10 cellular contexts compared by ENCODE assay signal in genomic region chr22:44710474-44711235, GRCh38. TPM values are rescaled to one million over a fixed set of nuclear protein-coding genes. Genes with fewer than 3 reads are reported as not detected.
DNase-seq lines count a peak whose midpoint lies in the region; ATAC-seq and TF ChIP-seq lines count a peak whose summit lies in the region.
"Had no signal": no experiment of that assay in that cellular context is flagged by ENCODE, and none has a peak within 500 bp of the region (broad histone marks: within the 10 kb centered on the region; RNA-seq: fewer than 3 reads in every experiment).

No MANE protein-coding gene starts in this region.

- no peak for TF ChIP-seq RAD21 in liver (IDR thresholded peaks at IDR 0.05)

- peaks cover 26 to 55% (median 41%) of the 10 kb centered on the region in 4 donors for H3K4me1 ChIP-seq in liver (ENCODE audit: control insufficient read depth in 4 of 4, insufficient read depth in 4 of 4, low read length in 3 of 4)
- H3K4me1 ChIP-seq: left lung had no signal

- H3K9me3 Mint-ChIP-seq in activated CD8-positive, alpha-beta T cell treated with anti-CD3 and anti-CD28 coated beads for 36 hours: no peaks in the 10 kb centered on the region

- no peak overlapping the region for H3K9ac ChIP-seq in liver (ENCODE audit: low read depth in 1 of 2, low read length in 2 of 2)

- no peaks in the 10 kb centered on the region for H3K36me3 ChIP-seq in liver (ENCODE audit: control insufficient read depth in 4 of 4, insufficient read depth in 3 of 4, low read depth in 1 of 4, low read length in 3 of 4)
- H3K36me3 ChIP-seq: left lung had no signal

- POLR2A ChIA-PET in activated CD8-positive, alpha-beta T cell treated with anti-CD3 and anti-CD28 coated beads for 36 hours (lab: Charles Lee): no interaction called here

- no peaks in the 10 kb centered on the region for H3K9me3 ChIP-seq in liver (ENCODE audit: control insufficient read depth in 4 of 4, low read length in 3 of 4)
- H3K9me3 ChIP-seq: left lung had no signal

- H3K27ac ChIP-seq in liver (ENCODE audit: low read depth in 1 of 2, low read length in 2 of 2): peak overlapping the region; percentile 9 to 56
- H3K27ac ChIP-seq: left lung had no signal

- DNase-seq in stimulated activated naive CD4-positive, alpha-beta T cell treated with Interleukin-2 at 50 U/mL for 16 hours (lab: John Stamatoyannopoulos, UW): peak; percentile 15
- DNase-seq in stimulated activated naive CD4-positive, alpha-beta T cell (lab: John Stamatoyannopoulos, UW): no peak
- peak; percentile 86 for DNase-seq in activated CD8-positive, alpha-beta T cell treated with anti-CD3 and anti-CD28 coated beads for 36 hours
- no peak for DNase-seq in cardiac septum (ENCODE audit: low spot score)
- DNase-seq: left lung had no signal

- no peaks in the 10 kb centered on the region for H3K27me3 ChIP-seq in liver (ENCODE audit: control insufficient read depth in 4 of 4, insufficient read depth in 4 of 4, low read length in 3 of 4)
- H3K27me3 ChIP-seq: left lung had no signal

- no peak for TF ChIP-seq CTCF in activated CD8-positive, alpha-beta T cell treated with anti-CD3 and anti-CD28 coated beads for 36 hours (IDR thresholded peaks at IDR 0.05)
- TF ChIP-seq CTCF in liver (IDR thresholded peaks at IDR 0.05; ENCODE audit: low read depth, low read length, missing input control): no peak

- WGBS in liver: 46% methylated on average over 22 of the region's 22 CpGs

- intact Hi-C loops in activated CD8-positive, alpha-beta T cell treated with anti-CD3 and anti-CD28 coated beads for 36 hours (cut with micrococcal nuclease): no loop called here
- intact Hi-C loops in cardiac septum (cut with DNase I): no loop called here

- H3K4me1 Mint-ChIP-seq in activated CD8-positive, alpha-beta T cell treated with anti-CD3 and anti-CD28 coated beads for 36 hours (ENCODE audit: low read depth): peaks cover 43% of the 10 kb centered on the region

- CTCF ChIA-PET in activated CD8-positive, alpha-beta T cell treated with anti-CD3 and anti-CD28 coated beads for 36 hours (lab: Charles Lee): no interaction called here

- peak overlapping the region; percentile 64 for H3K4me3 Mint-ChIP-seq in activated CD8-positive, alpha-beta T cell treated with anti-CD3 and anti-CD28 coated beads for 36 hours

- peak; percentile 89 for ATAC-seq in activated CD8-positive, alpha-beta T cell treated with anti-CD3 and anti-CD28 coated beads for 36 hours
- ATAC-seq in HG03159 (IDR thresholded peaks at IDR 0.05; ENCODE audit: unreplicated experiment): no peak
- no peak for ATAC-seq in GM18520 (IDR thresholded peaks at IDR 0.05; ENCODE audit: unreplicated experiment)
- no peak for ATAC-seq in GM21360 (IDR thresholded peaks at IDR 0.05; ENCODE audit: unreplicated experiment)
- ATAC-seq: left lung had no signal

- peaks cover 2% of the 10 kb centered on the region for H3K36me3 Mint-ChIP-seq in activated CD8-positive, alpha-beta T cell treated with anti-CD3 and anti-CD28 coated beads for 36 hours (ENCODE audit: low read depth)

- no peaks in the 10 kb centered on the region for H3K27me3 Mint-ChIP-seq in activated CD8-positive, alpha-beta T cell treated with anti-CD3 and anti-CD28 coated beads for 36 hours

- H3K27ac Mint-ChIP-seq in activated CD8-positive, alpha-beta T cell treated with anti-CD3 and anti-CD28 coated beads for 36 hours: peak overlapping the region; percentile 88

- no peak overlapping the region for H3K4me3 ChIP-seq in liver (ENCODE audit: low read depth in 1 of 3, low read length in 3 of 3)
- H3K4me3 ChIP-seq: left lung had no signal

TF ChIP-seq in liver, 16 proteins besides CTCF, POLR2A, EP300 and RAD21:
- TF ChIP-seq NR2F2 (IDR thresholded peaks at IDR 0.05) (no peak), YY1 (IDR thresholded peaks at IDR 0.05) (no peak), REST (IDR thresholded peaks at IDR 0.05) (no peak), RXRA (IDR thresholded peaks at IDR 0.05) (peak in 1 of 2 donors; percentile 33), HNF4G (IDR thresholded peaks at IDR 0.05) (no peak), ATF3 (IDR thresholded peaks at IDR 0.05) (no peak), JUND (IDR thresholded peaks at IDR 0.05) (no peak), ZBTB33 (IDR thresholded peaks at IDR 0.05) (no peak), FOXA2 (IDR thresholded peaks at IDR 0.05) (no peak), SP1 (IDR thresholded peaks at IDR 0.05) (no peak), EGR1 (IDR thresholded peaks at IDR 0.05; ENCODE audit: low read depth in 2 of 2) (no peak), MAX (IDR thresholded peaks at IDR 0.05) (no peak), TAF1 (conservative IDR thresholded peaks at IDR 0.05) (no peak), HNF4A (conservative IDR thresholded peaks at IDR 0.05) (peak; percentile 9 to 22), GABPA (IDR thresholded peaks at IDR 0.05 in 1 of 2, conservative IDR thresholded peaks at IDR 0.05 in 1 of 2) (no peak)

RNA-seq across cellular contexts. Expression of gene PRR5, which starts 8.7 kb away (rescaled TPM):
- 10 to 100 TPM; 26.8 to 27.3 TPM for total RNA-seq in activated CD8-positive, alpha-beta T cell treated with anti-CD3 and anti-CD28 coated beads for 36 hours
- 10 to 100 TPM; 20.5 to 49.1 TPM for total RNA-seq in liver
- polyA plus RNA-seq in liver: 10 to 100 TPM; 11.5 to 18.1 TPM
- 3.2 TPM for total RNA-seq in cardiac septum

RNA-seq across cellular contexts. Expression of gene ARHGAP8, which starts 41.7 kb away (rescaled TPM):
- 1 to 10 TPM; 2.1 to 3.2 TPM for total RNA-seq in activated CD8-positive, alpha-beta T cell treated with anti-CD3 and anti-CD28 coated beads for 36 hours
- total RNA-seq in liver (1 to 10 TPM in 1 of 2 donors, under 1 TPM in 1; 0.84 to 1.8 TPM), cardiac septum (0.19 TPM)
- 1 to 10 TPM in 1 of 2 donors, under 1 TPM in 1; 0.58 to 1.4 TPM for polyA plus RNA-seq in liver
- total RNA-seq: LHCN-M2 had no signal

Comparison
In these comparisons a context has a peak if more than half of its experiments do, and no peak if none do; other contexts are left out.
1. DNase-seq: peak in stimulated activated naive CD4-positive, alpha-beta T cell treated with Interleukin-2 at 50 U/mL for 16 hours (single experiment) and activated CD8-positive, alpha-beta T cell treated with anti-CD3 and anti-CD28 coated beads for 36 hours (single experiment); none in stimulated activated naive CD4-positive, alpha-beta T cell (0 of 6) and cardiac septum (single experiment).